Comparison of ENCODE assay signal across 8 cellular contexts in genomic region chr6:43053545-43054205, GRCh38. TPM values are rescaled to one million over a fixed set of nuclear protein-coding genes. Genes with fewer than 3 reads are reported as not detected.
DNase-seq lines count a peak whose midpoint lies in the region; ATAC-seq and TF ChIP-seq lines count a peak whose summit lies in the region.

CUL7 (minus strand) TSS chr6:43053851; CDS start chr6:43052788, 1,063 bp downstream.

- ATAC-seq in HG03432 (IDR thresholded peaks at IDR 0.05; ENCODE audit: unreplicated experiment) = peak; percentile 93

- peak within 1 kb of the TSS; percentile 62 for H3K4me3 ChIP-seq in kidney epithelial cell (ENCODE audit: low read depth, low read length)

- TF ChIP-seq POLR2A in GM19099 (IDR thresholded peaks at IDR 0.05; ENCODE audit: extremely low read depth, insufficient read length, low read depth) = peak; percentile 91

- no peak for TF ChIP-seq CTCF in kidney epithelial cell (IDR thresholded peaks at IDR 0.05; ENCODE audit: insufficient read depth, low read length, poor library complexity, severe bottlenecking)

- peaks cover 2% of the 10 kb centered on the region for H3K36me3 ChIP-seq in kidney epithelial cell (ENCODE audit: control insufficient read depth, insufficient read depth, low read length)

- peak; percentile 90 to 95 for DNase-seq in AML-193 (lab: John Stamatoyannopoulos, UW)
- peak; percentile 99 for DNase-seq in NCI-H510A treated with DMSO at 0.1 percent for 48 hours (lab: John Stamatoyannopoulos, UW)
- DNase-seq in activated CD4-positive, alpha-beta T cell treated with anti-CD3 and anti-CD28 coated beads for 1 hour = peak; percentile 82
- peak; percentile 98 for DNase-seq in cerebellum (ENCODE audit: low spot score)
- peak; percentile 84 for DNase-seq in kidney epithelial cell (ENCODE audit: low read depth)
- peak; percentile 95 for DNase-seq in stimulated activated CD4-positive, alpha-beta T cell treated with anti-CD3 and anti-CD28 coated beads, Interleukin-15, amount 100 ng/mL, for 24 hours

- H3K27me3 ChIP-seq in kidney epithelial cell (ENCODE audit: control insufficient read depth, insufficient read depth, low read length) = no peaks in the 10 kb centered on the region

RNA-seq across cellular contexts. Expression of gene CUL7, which starts in this region (rescaled TPM):
- 14.2 TPM for total RNA-seq in cerebellum
- total RNA-seq in kidney epithelial cell = 28.1 and 32.3 TPM in 2 replicates

Comparison
In these comparisons a context has a peak if more than half of its experiments do, and no peak if none do; other contexts are left out.
1. Peak in every context shown above with its lines: DNase-seq, ATAC-seq and H3K4me3 ChIP-seq.